21 cellular contexts compared by ENCODE assay signal in the genomic region with DNA sequence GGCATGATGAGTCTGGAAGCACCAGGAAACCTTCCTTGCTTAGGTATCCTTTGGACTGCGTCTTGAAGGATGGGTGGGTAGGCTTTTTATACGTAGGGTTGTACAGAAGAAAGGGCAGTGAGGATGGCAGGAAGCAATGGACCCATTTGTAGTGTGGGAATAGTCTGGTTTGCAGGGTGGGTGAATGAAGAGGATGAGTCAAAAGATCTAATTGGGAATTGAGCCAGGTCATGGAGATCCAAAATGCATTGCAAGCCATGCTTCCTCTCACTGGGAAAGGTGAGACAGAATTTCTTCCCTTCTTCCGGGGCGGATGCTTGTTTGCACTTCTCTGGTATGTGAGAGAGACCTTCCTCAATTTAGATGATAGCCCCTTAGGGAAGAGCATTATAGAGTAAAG. TPM values are rescaled to one million over a fixed set of nuclear protein-coding genes. Genes with fewer than 3 reads are reported as not detected.
DNase-seq lines count a peak whose midpoint lies in the region; ATAC-seq and TF ChIP-seq lines count a peak whose summit lies in the region.
"Had no signal": no experiment of that assay in that cellular context is flagged by ENCODE, and none has a peak within 500 bp of the region (broad histone marks: within the 10 kb centered on the region; RNA-seq: fewer than 3 reads in every experiment).

No MANE protein-coding gene starts in this region.

- no peaks in the 10 kb centered on the region for H3K9me2 ChIP-seq in hepatocyte (replicated peaks; ENCODE audit: insufficient read depth)

- WGBS in hepatocyte (ENCODE audit: low lambda C conversion rate, missing lambda C conversion rate) = 98% methylated on average over 4 of the region's 4 CpGs

- H3K4me2 ChIP-seq in hepatocyte = no peak overlapping the region

- H3K27me3 ChIP-seq in RWPE2 (ENCODE audit: insufficient read depth, poor library complexity, severe bottlenecking) (no peaks in the 10 kb centered on the region), hepatocyte (no peaks in the 10 kb centered on the region)
- H3K27me3 ChIP-seq: ascending aorta, heart left ventricle, spleen, upper lobe of left lung had no signal

- peaks cover 38% of the 10 kb centered on the region for H3K4me1 ChIP-seq in RWPE2 (ENCODE audit: insufficient read depth, poor library complexity, severe bottlenecking)
- H3K4me1 ChIP-seq in hepatocyte (ENCODE audit: insufficient read depth) = peaks cover 12% of the 10 kb centered on the region
- H3K4me1 ChIP-seq: ascending aorta, spleen had no signal

- no peak overlapping the region for H2AFZ ChIP-seq in hepatocyte

- H3K9me3 ChIP-seq in RWPE2 (ENCODE audit: severe bottlenecking) = no peaks in the 10 kb centered on the region
- H3K9me3 ChIP-seq in hepatocyte (ENCODE audit: low read depth) = no peaks in the 10 kb centered on the region
- H3K9me3 ChIP-seq: ascending aorta, heart left ventricle, upper lobe of left lung had no signal

- DNase-seq in NCI-H345 (lab: John Stamatoyannopoulos, UW) (peak; percentile 39), NCI-H345 treated with DMSO at 0.1 percent for 48 hours (lab: John Stamatoyannopoulos, UW; ENCODE audit: unreplicated experiment) (no peak), RWPE2 (ENCODE audit: low spot score) (no peak), hepatocyte (ENCODE audit: low spot score) (no peak), GM10248 (ENCODE audit: extremely low spot score) (no peak), NCI-H2029 treated with DMSO at 0.1 percent for 48 hours (lab: John Stamatoyannopoulos, UW) (no peak), mesenteric fat pad (ENCODE audit: low spot score) (no peak)
- DNase-seq in effector CD4-positive, alpha-beta T cell = no peak
- DNase-seq: activated CD4-positive, alpha-beta T cell treated with anti-CD3 and anti-CD28 coated beads for 4 hours; activated naive CD4-positive, alpha-beta T cell treated with anti-CD3 and anti-CD28 coated beads, Interleukin-2, amount 50 U/mL, for 16 hours; C1 segment of cervical spinal cord; effector CD8-positive, alpha-beta T cell; heart left ventricle; Kasumi-1; NCI-H1092 treated with DMSO at 0.1 percent for 48 hours; NCI-H524 treated with DMSO at 0.1 percent for 48 hours; Right ventricle myocardium superior; spleen; stimulated activated CD4-positive, alpha-beta T cell treated with anti-CD3 and anti-CD28 coated beads, Interleukin-4, amount 100 ng/mL, for 24 hours; upper lobe of left lung had no signal

- CTCF ChIA-PET in GM10248 (lab: Yijun Ruan, JAX) = no interaction called here

- H3K36me3 ChIP-seq in RWPE2 (ENCODE audit: low read depth) (peaks cover 11% of the 10 kb centered on the region; the same call in 1 of the 2 replicates), hepatocyte (replicated peaks; ENCODE audit: insufficient read depth, low read depth) (no peaks in the 10 kb centered on the region)
- H3K36me3 ChIP-seq: ascending aorta, heart left ventricle, spleen, upper lobe of left lung had no signal

- H3K27ac ChIP-seq in RWPE2 (ENCODE audit: poor library complexity, severe bottlenecking) (peak overlapping the region; percentile 93), hepatocyte (peak overlapping the region; percentile 57)
- H3K27ac ChIP-seq: ascending aorta, heart left ventricle, spleen, upper lobe of left lung had no signal

- ATAC-seq in RWPE2 (ENCODE audit: low read depth) = peak; percentile 79
- ATAC-seq: heart left ventricle had no signal

- H4K20me1 ChIP-seq in hepatocyte (ENCODE audit: insufficient read depth, poor library complexity, severe bottlenecking) = peaks cover 11% of the 10 kb centered on the region

- POLR2A ChIA-PET in GM10248 (lab: Yijun Ruan, JAX) = no interaction called here

- peaks cover 99% of the 10 kb centered on the region for H3K79me2 ChIP-seq in hepatocyte

- H3K4me3 ChIP-seq in RWPE2 (ENCODE audit: severe bottlenecking) = no peak overlapping the region
- H3K4me3 ChIP-seq in hepatocyte = no peak overlapping the region
- H3K4me3 ChIP-seq: ascending aorta, heart left ventricle, spleen, upper lobe of left lung had no signal

- TF ChIP-seq CTCF in RWPE2 (IDR thresholded peaks at IDR 0.05; ENCODE audit: poor library complexity, severe bottlenecking) = no peak
- TF ChIP-seq CTCF in hepatocyte (IDR thresholded peaks at IDR 0.05; ENCODE audit: poor library complexity) = no peak
- no peak for TF ChIP-seq CTCF in GM10248 (IDR thresholded peaks at IDR 0.05; ENCODE audit: control extremely low read depth, extremely low read depth, low read depth, missing control alignments)

RNA-seq across cellular contexts. Expression of gene BTBD3, which starts 10.1 kb away (rescaled TPM):
- total RNA-seq in hepatocyte = 68.3 and 79.0 TPM in 2 replicates
- 20.1 and 22.3 TPM in 2 replicates for polyA plus RNA-seq in hepatocyte
- 20.7 TPM for total RNA-seq in mesenteric fat pad
